Comparison of ENCODE assay signal across 10 cellular contexts in the genomic region with DNA sequence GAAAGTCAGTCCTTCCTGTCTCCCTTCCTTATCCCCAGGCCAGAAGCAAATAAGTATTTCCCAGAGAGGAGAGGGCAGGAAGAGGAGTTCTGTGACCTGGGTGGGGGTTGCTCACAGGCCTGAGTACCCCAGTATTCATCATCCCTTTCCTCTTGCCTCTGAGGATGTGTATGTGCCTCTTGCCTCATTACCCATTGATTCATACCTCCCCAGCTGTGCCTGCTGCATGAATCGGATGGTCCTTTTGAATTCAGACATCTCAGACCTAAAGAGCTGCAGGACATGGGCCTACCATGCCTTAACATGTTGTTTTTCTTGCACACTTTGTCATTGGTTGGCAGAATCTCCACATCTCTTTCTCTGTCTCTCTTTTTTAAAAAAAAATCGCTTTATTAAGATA.
DNase-seq lines count a peak whose midpoint lies in the region; ATAC-seq and TF ChIP-seq lines count a peak whose summit lies in the region.
"Had no signal": no experiment of that assay in that cellular context is flagged by ENCODE, and none has a peak within 500 bp of the region (broad histone marks: within the 10 kb centered on the region; RNA-seq: fewer than 3 reads in every experiment).

No MANE protein-coding gene starts in this region.

- TF ChIP-seq CTCF in DOHH2 (IDR thresholded peaks at IDR 0.05; ENCODE audit: low read depth, low read length, poor library complexity, severe bottlenecking), result no peak

- H3F3A ChIP-seq in DOHH2 (ENCODE audit: control insufficient read depth, insufficient read depth), result no peaks in the 10 kb centered on the region

- no peaks in the 10 kb centered on the region for H4K20me1 ChIP-seq in DOHH2 (ENCODE audit: control insufficient read depth, insufficient read depth, low read depth, low read length)

- peak overlapping the region; percentile 59 for H3K4me2 ChIP-seq in DOHH2 (ENCODE audit: low read length)

- H3K27ac ChIP-seq in DOHH2 (ENCODE audit: low read depth, low read length), result peak overlapping the region; percentile 39
- H3K27ac ChIP-seq: C4-2B had no signal

- no peaks in the 10 kb centered on the region for H3K9me3 ChIP-seq in DOHH2 (ENCODE audit: control insufficient read depth, insufficient read depth, low read length)

- no peaks in the 10 kb centered on the region for H3K9me2 ChIP-seq in DOHH2 (replicated peaks; ENCODE audit: control insufficient read depth, low read length)

- H3K4me3 ChIP-seq in DOHH2 (ENCODE audit: low read length), result peak overlapping the region; percentile 53

- ATAC-seq in HG02885 (IDR thresholded peaks at IDR 0.05; ENCODE audit: poor library complexity, unreplicated experiment) (peak; percentile 7), GM21515 (IDR thresholded peaks at IDR 0.05; ENCODE audit: unreplicated experiment) (no peak), HG03520 (IDR thresholded peaks at IDR 0.05; ENCODE audit: unreplicated experiment) (no peak)

- H3K4me1 ChIP-seq in DOHH2 (ENCODE audit: control insufficient read depth, low read length), result peaks cover 30% of the 10 kb centered on the region

- H3K36me3 ChIP-seq in DOHH2 (ENCODE audit: control insufficient read depth, low read length), result no peaks in the 10 kb centered on the region

- H3K27me3 ChIP-seq in DOHH2 (ENCODE audit: control insufficient read depth, low read length), result no peaks in the 10 kb centered on the region; the same call in 1 of the 2 replicates

- peak; percentile 31 for DNase-seq in dermis blood vessel endothelial cell
- peak; percentile 60 for DNase-seq in kidney tubule cell (ENCODE audit: low spot score)
- no peak for DNase-seq in NCI-H748 (lab: John Stamatoyannopoulos, UW; ENCODE audit: unreplicated experiment)
- no peak for DNase-seq in hippocampal formation (lab: John Stamatoyannopoulos, UW)
- DNase-seq: NCI-H226 had no signal

- H3K79me2 ChIP-seq in DOHH2 (ENCODE audit: control insufficient read depth, low read length), result no peaks in the 10 kb centered on the region

Comparison
In these comparisons a context has a peak if more than half of its experiments do, and no peak if none do; other contexts are left out.
1. DNase-seq: peak in dermis blood vessel endothelial cell (single experiment) and kidney tubule cell (single experiment); none in NCI-H748 (single experiment) and hippocampal formation (0 of 2).